Comparison of ENCODE assay signal across 1 cellular context in genomic region chr1:183303325-183303645, GRCh38.
TF ChIP-seq lines count a peak whose summit lies in the region.

No MANE protein-coding gene starts in this region.

TF ChIP-seq in GM23338, 12 proteins besides CTCF, POLR2A, EP300 and RAD21 (continued from another document):
- no peak for TF ChIP-seq JUNB (IDR thresholded peaks at IDR 0.05; ENCODE audit: unreplicated experiment)
- TF ChIP-seq STAT1 (IDR thresholded peaks at IDR 0.05; ENCODE audit: unreplicated experiment): no peak
- TF ChIP-seq POLR2AphosphoS5 (IDR thresholded peaks at IDR 0.05; ENCODE audit: low read depth): no peak
- TF ChIP-seq CREB1 (CRISPR knock-in tag; IDR thresholded peaks at IDR 0.05; ENCODE audit: low read depth): no peak
- no peak for TF ChIP-seq ZNF331 (CRISPR knock-in tag; IDR thresholded peaks at IDR 0.05; ENCODE audit: low read depth)
- TF ChIP-seq ZNF462 (CRISPR knock-in tag; IDR thresholded peaks at IDR 0.05): no peak
- TF ChIP-seq ZNF114 (CRISPR knock-in tag; IDR thresholded peaks at IDR 0.05): no peak
